ENCODE assay signal across 15 cellular contexts in the genomic region with DNA sequence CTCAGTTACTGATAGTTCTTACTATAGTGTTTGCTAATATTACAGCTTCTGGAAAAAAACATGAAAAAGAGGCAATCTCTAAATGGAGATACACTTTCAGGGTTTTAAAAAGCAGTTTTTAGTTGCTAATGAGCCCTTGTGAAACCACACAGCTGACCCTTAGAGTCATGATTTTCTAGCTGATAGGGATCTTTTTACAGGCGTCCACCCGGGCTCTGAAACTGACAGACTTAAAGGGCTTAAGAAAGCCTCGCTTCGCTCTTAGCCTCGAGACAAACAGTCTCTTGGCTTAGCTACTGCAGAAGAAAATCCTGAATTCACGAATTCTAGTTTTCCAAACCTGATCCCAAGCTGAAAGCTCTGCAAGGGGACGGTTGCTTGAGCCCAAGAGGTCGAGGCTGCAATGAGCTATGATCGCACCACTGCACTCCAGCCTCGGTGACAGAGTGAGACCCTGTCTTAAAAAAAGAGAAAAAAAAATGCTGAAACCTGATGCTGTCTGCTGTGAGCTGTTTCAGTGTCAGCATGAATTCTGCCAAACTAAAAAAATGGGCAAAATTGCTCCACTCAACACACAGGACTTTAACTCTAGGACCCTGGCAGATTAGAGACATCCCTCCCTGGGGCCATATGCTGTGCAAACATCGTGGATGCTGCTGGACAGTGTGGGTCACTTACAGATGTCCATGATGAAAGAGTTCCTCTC. TPM values are rescaled to one million over a fixed set of nuclear protein-coding genes. Genes with fewer than 3 reads are reported as not detected.
DNase-seq lines count a peak whose midpoint lies in the region; ATAC-seq and TF ChIP-seq lines count a peak whose summit lies in the region.
"Had no signal": no experiment of that assay in that cellular context is flagged by ENCODE, and none has a peak within 500 bp of the region (broad histone marks: within the 10 kb centered on the region; RNA-seq: fewer than 3 reads in every experiment).

No MANE protein-coding gene starts in this region.

- H3K36me3 Mint-ChIP-seq in activated T-helper 1 cell treated with anti-CD3 and anti-CD28 coated beads, Interleukin-12 subunit alpha, Interleukin-12 subunit beta, Interleukin-2, Interleukin-4 antibody, amounts not matched to agents 30 ng/mL and 10 ng/mL and 1 ng/mL, durations not matched to agents 14 hours and 24 hours and 36 hours (ENCODE audit: low read depth), result no peaks in the 10 kb centered on the region
- H3K36me3 Mint-ChIP-seq: activated naive CD4-positive, alpha-beta T cell treated with anti-CD3 and anti-CD28 coated beads, Interleukin-2, amount 50 U/mL, for 24 hours had no signal

- TF ChIP-seq POLR2A in breast epithelium (IDR thresholded peaks at IDR 0.05), result no peak
- TF ChIP-seq POLR2A in uterus (IDR thresholded peaks at IDR 0.05), result no peak

- no peaks in the 10 kb centered on the region for H3K9me3 ChIP-seq in mammary epithelial cell (replicated peaks; ENCODE audit: insufficient read depth, low read length)
- no peaks in the 10 kb centered on the region for H3K9me3 ChIP-seq in breast epithelium
- H3K9me3 ChIP-seq in uterus, result no peaks in the 10 kb centered on the region
- H3K9me3 ChIP-seq: neutrophil had no signal

- in situ Hi-C loops in mammary epithelial cell (cut with MboI; ENCODE audit: low sequenced_read_pairs in 2 of 2), result no loop called here

- no peaks in the 10 kb centered on the region for H3K9me3 Mint-ChIP-seq in activated T-helper 1 cell treated with anti-CD3 and anti-CD28 coated beads, Interleukin-12 subunit alpha, Interleukin-12 subunit beta, Interleukin-2, Interleukin-4 antibody, amounts not matched to agents 30 ng/mL and 10 ng/mL and 1 ng/mL, durations not matched to agents 14 hours and 24 hours and 36 hours
- H3K9me3 Mint-ChIP-seq: activated naive CD4-positive, alpha-beta T cell treated with anti-CD3 and anti-CD28 coated beads, Interleukin-2, amount 50 U/mL, for 24 hours had no signal

- TF ChIP-seq CTCF in mammary epithelial cell (conservative IDR thresholded peaks at IDR 0.05 in 1 of 2, IDR thresholded peaks at IDR 0.05 in 1 of 2; ENCODE audit: extremely low read depth in 1 of 2, insufficient read depth in 1 of 2, low read depth in 1 of 2, low read length in 2 of 2), result no peak
- no peak for TF ChIP-seq CTCF in breast epithelium (IDR thresholded peaks at IDR 0.05)
- no peak for TF ChIP-seq CTCF in WI38 (IDR thresholded peaks at IDR 0.05; ENCODE audit: low read depth, low read length)
- no peak for TF ChIP-seq CTCF in uterus (IDR thresholded peaks at IDR 0.05)

- no TSS peak for BruUV-seq in mammary epithelial cell (replicated peaks; lab: Mats Ljungman, UMichigan)

- 29% methylated on average over 10 of the region's 11 CpGs for WGBS in mammary epithelial cell (ENCODE audit: low coverage, missing lambda C conversion rate)

- no peaks in the 10 kb centered on the region for H3K4me1 Mint-ChIP-seq in activated T-helper 1 cell treated with anti-CD3 and anti-CD28 coated beads, Interleukin-12 subunit alpha, Interleukin-12 subunit beta, Interleukin-2, Interleukin-4 antibody, amounts not matched to agents 30 ng/mL and 10 ng/mL and 1 ng/mL, durations not matched to agents 14 hours and 24 hours and 36 hours (ENCODE audit: low read depth)
- H3K4me1 Mint-ChIP-seq: activated naive CD4-positive, alpha-beta T cell treated with anti-CD3 and anti-CD28 coated beads, Interleukin-2, amount 50 U/mL, for 24 hours had no signal

- H3K27me3 ChIP-seq in mammary epithelial cell (ENCODE audit: insufficient read depth, low read length), result no peaks in the 10 kb centered on the region
- no peaks in the 10 kb centered on the region for H3K27me3 ChIP-seq in breast epithelium
- no peaks in the 10 kb centered on the region for H3K27me3 ChIP-seq in uterus
- H3K27me3 ChIP-seq: neutrophil had no signal

- no peak overlapping the region for H3K4me2 ChIP-seq in mammary epithelial cell (ENCODE audit: insufficient read depth, low read depth, low read length)

- peaks cover 13% of the 10 kb centered on the region for H3K4me1 ChIP-seq in mammary epithelial cell (ENCODE audit: insufficient read depth, low read length)
- H3K4me1 ChIP-seq in breast epithelium, result peaks cover 0 to 5% of the 10 kb centered on the region in 2 donors
- H3K4me1 ChIP-seq in uterus, result peaks cover 15 to 18% of the 10 kb centered on the region in 2 donors

- dilution Hi-C loops in mammary epithelial cell (cut with HindIII; ENCODE audit: low sequenced_read_pairs), result loop anchor here (5.0 kb wide), 2 partner anchors 39 to 101 kb away; no protein-coding TSS in a partner anchor

- no peaks in the 10 kb centered on the region for H3K36me3 ChIP-seq in mammary epithelial cell (ENCODE audit: insufficient read depth, low read length)
- no peaks in the 10 kb centered on the region for H3K36me3 ChIP-seq in breast epithelium
- no peaks in the 10 kb centered on the region for H3K36me3 ChIP-seq in uterus
- H3K36me3 ChIP-seq: neutrophil had no signal

- CTCF ChIA-PET in mammary epithelial cell (lab: Charles Lee; ENCODE audit: low non-redundant PET), result interaction anchor here (1.3 kb wide), 1 partner anchor 67 kb away, joined by 8 read pairs; no protein-coding TSS in a partner anchor

- DNase-seq in mammary epithelial cell, result no peak
- DNase-seq in breast epithelium (ENCODE audit: low spot score in 2 of 2), result no peak
- DNase-seq in left kidney (ENCODE audit: low read depth, low spot score), result peak; percentile 81
- DNase-seq in uterus, result no peak
- no peak for DNase-seq in activated T-helper 1 cell treated with anti-CD3 and anti-CD28 coated beads, Interleukin-12 subunit alpha, Interleukin-12 subunit beta, Interleukin-2, Interleukin-4 antibody, amounts not matched to agents 30 ng/mL and 10 ng/mL and 1 ng/mL, durations not matched to agents 14 hours and 24 hours and 36 hours (ENCODE audit: low spot score)
- DNase-seq: activated CD4-positive, alpha-beta T cell treated with anti-CD3 and anti-CD28 coated beads, Interleukin-2, amount 50 U/mL, for 1 hour; NCI-H1930; Right ventricle myocardium superior had no signal

- no peak overlapping the region for H3K27ac ChIP-seq in mammary epithelial cell (ENCODE audit: insufficient read depth, low read depth, low read length)
- no peak overlapping the region for H3K27ac ChIP-seq in breast epithelium
- H3K27ac ChIP-seq in uterus, result peak overlapping the region; percentile 61 to 94
- H3K27ac ChIP-seq: neutrophil had no signal

- H2AFZ ChIP-seq in mammary epithelial cell (ENCODE audit: low read depth, low read length), result peak overlapping the region; percentile 53

- no peak overlapping the region for H3K4me3 Mint-ChIP-seq in activated T-helper 1 cell treated with anti-CD3 and anti-CD28 coated beads, Interleukin-12 subunit alpha, Interleukin-12 subunit beta, Interleukin-2, Interleukin-4 antibody, amounts not matched to agents 30 ng/mL and 10 ng/mL and 1 ng/mL, durations not matched to agents 14 hours and 24 hours and 36 hours
- H3K4me3 Mint-ChIP-seq: activated naive CD4-positive, alpha-beta T cell treated with anti-CD3 and anti-CD28 coated beads, Interleukin-2, amount 50 U/mL, for 24 hours had no signal

- no peaks in the 10 kb centered on the region for H4K20me1 ChIP-seq in mammary epithelial cell (ENCODE audit: insufficient read depth, low read length)

- peaks cover under 1% of the 10 kb centered on the region for H3K27me3 Mint-ChIP-seq in activated T-helper 1 cell treated with anti-CD3 and anti-CD28 coated beads, Interleukin-12 subunit alpha, Interleukin-12 subunit beta, Interleukin-2, Interleukin-4 antibody, amounts not matched to agents 30 ng/mL and 10 ng/mL and 1 ng/mL, durations not matched to agents 14 hours and 24 hours and 36 hours (ENCODE audit: insufficient read depth)
- H3K27me3 Mint-ChIP-seq: activated naive CD4-positive, alpha-beta T cell treated with anti-CD3 and anti-CD28 coated beads, Interleukin-2, amount 50 U/mL, for 24 hours had no signal

- intact Hi-C loops in mammary epithelial cell (cut with micrococcal nuclease), result no loop called here
- intact Hi-C loops in breast epithelium (cut with DNase I; ENCODE audit: low total_unique reads), result no loop called here
- intact Hi-C loops in uterus (cut with DNase I; ENCODE audit: low total_unique reads), result no loop called here
- intact Hi-C loops in activated T-helper 1 cell treated with anti-CD3 and anti-CD28 coated beads, Interleukin-12 subunit alpha, Interleukin-12 subunit beta, Interleukin-2, Interleukin-4 antibody, amounts not matched to agents 30 ng/mL and 10 ng/mL and 1 ng/mL, durations not matched to agents 14 hours and 24 hours and 36 hours (cut with micrococcal nuclease), result no loop called here

- H3K79me2 ChIP-seq in mammary epithelial cell (ENCODE audit: insufficient read depth, low read length), result no peaks in the 10 kb centered on the region

- ATAC-seq in HG03159 (IDR thresholded peaks at IDR 0.05; ENCODE audit: unreplicated experiment), result no peak
- ATAC-seq in GM21825 (IDR thresholded peaks at IDR 0.05; ENCODE audit: unreplicated experiment), result no peak
- ATAC-seq: HCT116 had no signal

- H3K4me3 ChIP-seq in mammary epithelial cell (replicated peaks in 1 of 3; ENCODE audit: insufficient read depth in 1 of 3, low read depth in 2 of 3, low read length in 3 of 3) (no peak overlapping the region), breast epithelium (no peak overlapping the region), WI38 (ENCODE audit: low read depth, low read length) (peak overlapping the region; percentile 26; the same call in 1 of the 2 replicates), uterus (no peak overlapping the region)

- no peak overlapping the region for H3K27ac Mint-ChIP-seq in activated T-helper 1 cell treated with anti-CD3 and anti-CD28 coated beads, Interleukin-12 subunit alpha, Interleukin-12 subunit beta, Interleukin-2, Interleukin-4 antibody, amounts not matched to agents 30 ng/mL and 10 ng/mL and 1 ng/mL, durations not matched to agents 14 hours and 24 hours and 36 hours
- H3K27ac Mint-ChIP-seq: activated naive CD4-positive, alpha-beta T cell treated with anti-CD3 and anti-CD28 coated beads, Interleukin-2, amount 50 U/mL, for 24 hours had no signal

- H3K9ac ChIP-seq in mammary epithelial cell (ENCODE audit: insufficient read depth, low read length), result no peak overlapping the region

RNA-seq across cellular contexts. Expression of a gene that starts 3.0 kb away (rescaled TPM):
- total RNA-seq in mammary epithelial cell, result under 1 TPM in 1 of 2 donors, not detected in 1; 0.17 TPM
- polyA plus RNA-seq in mammary epithelial cell, result 0.03 TPM
- polyA minus RNA-seq in mammary epithelial cell, result not detected
- 1 to 10 TPM in 1 of 3 donors, under 1 TPM in 1, not detected in 1; 0.64 to 1.6 TPM for total RNA-seq in breast epithelium
- 1 to 10 TPM in 1 of 4 donors, not detected in 3; 1.9 TPM for total RNA-seq in uterus
- not detected in 2 replicates for total RNA-seq in activated T-helper 1 cell treated with anti-CD3 and anti-CD28 coated beads, Interleukin-12 subunit alpha, Interleukin-12 subunit beta, Interleukin-2, Interleukin-4 antibody, amounts not matched to agents 30 ng/mL and 10 ng/mL and 1 ng/mL, durations not matched to agents 14 hours and 24 hours and 36 hours
- total RNA-seq: temporal lobe had no signal

RNA-seq across cellular contexts. Expression of a gene that starts 26.9 kb away (rescaled TPM):
- total RNA-seq in mammary epithelial cell (10 to 100 TPM; 39.8 to 80.6 TPM), breast epithelium (10 to 100 TPM; 34.7 to 65.3 (median 37.9) TPM), uterus (100 to 1,000 TPM in 1 of 4 donors, 10 to 100 TPM in 2, 1 to 10 TPM in 1; 2.4 to 312 (median 46.0) TPM)
- polyA plus RNA-seq in mammary epithelial cell, result 139 TPM
- polyA minus RNA-seq in mammary epithelial cell, result 80.4 TPM
- 63.9 and 67.5 TPM in 2 replicates for total RNA-seq in activated T-helper 1 cell treated with anti-CD3 and anti-CD28 coated beads, Interleukin-12 subunit alpha, Interleukin-12 subunit beta, Interleukin-2, Interleukin-4 antibody, amounts not matched to agents 30 ng/mL and 10 ng/mL and 1 ng/mL, durations not matched to agents 14 hours and 24 hours and 36 hours

RNA-seq across cellular contexts. Expression of a gene that starts 56.7 kb away (rescaled TPM):
- total RNA-seq in mammary epithelial cell (10 to 100 TPM; 18.7 to 25.3 TPM), breast epithelium (1 to 10 TPM; 4.8 to 8.2 (median 6.7) TPM), uterus (100 to 1,000 TPM in 1 of 4 donors, 10 to 100 TPM in 2, 1 to 10 TPM in 1; 5.9 to 135 (median 12.7) TPM)
- polyA plus RNA-seq in mammary epithelial cell, result 16.3 TPM
- polyA minus RNA-seq in mammary epithelial cell, result 7.3 TPM
- 0.65 and 0.76 TPM in 2 replicates for total RNA-seq in activated T-helper 1 cell treated with anti-CD3 and anti-CD28 coated beads, Interleukin-12 subunit alpha, Interleukin-12 subunit beta, Interleukin-2, Interleukin-4 antibody, amounts not matched to agents 30 ng/mL and 10 ng/mL and 1 ng/mL, durations not matched to agents 14 hours and 24 hours and 36 hours

RNA-seq across cellular contexts. Expression of a gene that starts 57.9 kb away (rescaled TPM):
- total RNA-seq in mammary epithelial cell (10 to 100 TPM in 1 of 2 donors, 1 to 10 TPM in 1; 4.3 to 16.0 TPM), breast epithelium (1 to 10 TPM; 4.2 to 7.9 (median 6.1) TPM), uterus (10 to 100 TPM in 1 of 4 donors, 1 to 10 TPM in 3; 1.3 to 63.6 (median 5.6) TPM)
- 0.94 TPM for polyA plus RNA-seq in mammary epithelial cell
- polyA minus RNA-seq in mammary epithelial cell, result 5.4 TPM
- 32.0 and 33.0 TPM in 2 replicates for total RNA-seq in activated T-helper 1 cell treated with anti-CD3 and anti-CD28 coated beads, Interleukin-12 subunit alpha, Interleukin-12 subunit beta, Interleukin-2, Interleukin-4 antibody, amounts not matched to agents 30 ng/mL and 10 ng/mL and 1 ng/mL, durations not matched to agents 14 hours and 24 hours and 36 hours

Comparison
In these comparisons a context has a peak if more than half of its experiments do, and no peak if none do; other contexts are left out.
1. H3K27ac ChIP-seq: peak in uterus (2 of 2); none in mammary epithelial cell (single experiment) and breast epithelium (0 of 2).